In the genomic region with DNA sequence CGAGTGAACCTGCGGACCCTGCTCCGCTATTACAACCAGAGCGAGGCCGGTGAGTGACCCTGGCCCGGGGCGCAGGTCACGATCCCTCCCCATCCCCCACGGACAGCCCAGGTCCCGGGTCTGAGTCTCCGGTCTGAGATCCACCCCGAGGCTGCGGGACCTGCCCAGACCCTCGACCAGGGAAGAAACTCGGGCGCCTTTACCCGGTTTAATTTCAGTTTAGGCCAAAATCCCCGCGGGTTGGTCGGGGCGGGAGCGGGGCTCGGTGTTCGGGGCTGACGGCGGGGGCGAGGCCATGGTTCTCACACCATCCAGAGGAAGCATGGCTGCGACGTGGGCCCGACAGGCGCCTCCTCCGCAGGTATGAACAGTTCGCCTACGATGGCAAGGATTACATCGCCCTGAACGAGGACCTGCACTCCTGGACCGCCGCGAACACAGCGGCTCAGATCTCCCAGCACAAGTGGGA, we compare ENCODE assay signal across 9 cellular contexts. TPM values are rescaled to one million over a fixed set of nuclear protein-coding genes. Genes with fewer than 3 reads are reported as not detected.
DNase-seq lines count a peak whose midpoint lies in the region; ATAC-seq and TF ChIP-seq lines count a peak whose summit lies in the region.
"Had no signal": no experiment of that assay in that cellular context is flagged by ENCODE, and none has a peak within 500 bp of the region (broad histone marks: within the 10 kb centered on the region; RNA-seq: fewer than 3 reads in every experiment).

No MANE protein-coding gene starts in this region.

- POLR2A ChIA-PET in BJ (lab: Charles Lee): no interaction called here
- POLR2A ChIA-PET in activated CD4-positive, alpha-beta T cell treated with anti-CD3 and anti-CD28 coated beads, Interleukin-2, amount 10 ng/mL, durations not matched to agents 7 days and 5 days (lab: Charles Lee): no interaction called here

- H3K4me3 Mint-ChIP-seq in activated CD4-positive, alpha-beta T cell treated with anti-CD3 and anti-CD28 coated beads, Interleukin-2, amount 10 ng/mL, durations not matched to agents 7 days and 5 days: peak overlapping the region; percentile 89

- no peaks in the 10 kb centered on the region for H4K20me1 ChIP-seq in neural cell (ENCODE audit: insufficient read depth)

- H3K79me2 ChIP-seq in neural cell (replicated peaks; ENCODE audit: insufficient read depth, low read length): no peaks in the 10 kb centered on the region

- no peaks in the 10 kb centered on the region for H3K9me3 Mint-ChIP-seq in activated CD4-positive, alpha-beta T cell treated with anti-CD3 and anti-CD28 coated beads, Interleukin-2, amount 10 ng/mL, durations not matched to agents 7 days and 5 days

- H3K27ac Mint-ChIP-seq in activated CD4-positive, alpha-beta T cell treated with anti-CD3 and anti-CD28 coated beads, Interleukin-2, amount 10 ng/mL, durations not matched to agents 7 days and 5 days: no peak overlapping the region

- no peak overlapping the region for H3K4me2 ChIP-seq in neural cell (ENCODE audit: low read length)

- H3K36me3 Mint-ChIP-seq in activated CD4-positive, alpha-beta T cell treated with anti-CD3 and anti-CD28 coated beads, Interleukin-2, amount 10 ng/mL, durations not matched to agents 7 days and 5 days (ENCODE audit: low read depth): no peaks in the 10 kb centered on the region

- no peak for TF ChIP-seq RAD21 in neural cell (conservative IDR thresholded peaks at IDR 0.05)

- H3K4me1 Mint-ChIP-seq in activated CD4-positive, alpha-beta T cell treated with anti-CD3 and anti-CD28 coated beads, Interleukin-2, amount 10 ng/mL, durations not matched to agents 7 days and 5 days: peaks cover 15% of the 10 kb centered on the region

- ATAC-seq in HG02870 (IDR thresholded peaks at IDR 0.05; ENCODE audit: unreplicated experiment): peak; percentile 12

- H3K9ac ChIP-seq in neural cell (ENCODE audit: low read length): peak overlapping the region; percentile 69

- H3K4me3 ChIP-seq in BJ (ENCODE audit: low read depth, low read length) (peak overlapping the region; percentile 72), esophagus (ENCODE audit: low read depth in 1 of 2, low read length in 2 of 2) (peak overlapping the region; percentile 62 to 87), neural cell (ENCODE audit: low read length) (peak overlapping the region; percentile 87), urinary bladder (ENCODE audit: low read depth, low read length) (peak overlapping the region; percentile 74)

- H2AFZ ChIP-seq in neural cell (ENCODE audit: low read depth, low read length): peak overlapping the region; percentile 73

- CTCF ChIA-PET in BJ (lab: Yijun Ruan, JAX): interaction anchor here (1.0 kb wide), 2 partner anchors 11 to 41 kb away, joined by 3 to 4 read pairs; no protein-coding TSS in a partner anchor
- CTCF ChIA-PET in activated CD4-positive, alpha-beta T cell treated with anti-CD3 and anti-CD28 coated beads, Interleukin-2, amount 10 ng/mL, durations not matched to agents 7 days and 5 days (lab: Charles Lee): no interaction called here

- H3K27ac ChIP-seq in esophagus (ENCODE audit: low read depth in 2 of 2, low read length in 1 of 2): peak overlapping the region in 1 of 2 donors; percentile 59
- H3K27ac ChIP-seq in neural cell (ENCODE audit: low read length): no peak overlapping the region
- no peak overlapping the region for H3K27ac ChIP-seq in urinary bladder (ENCODE audit: low read depth)
- H3K27ac ChIP-seq: epithelial cell of prostate had no signal

- H3K4me1 ChIP-seq in esophagus (ENCODE audit: control insufficient read depth in 2 of 2, insufficient read depth in 2 of 2, low read length in 1 of 2): peaks cover 3 to 4% of the 10 kb centered on the region in 2 donors
- H3K4me1 ChIP-seq in urinary bladder (ENCODE audit: insufficient read depth): no peaks in the 10 kb centered on the region

- H3K9me3 ChIP-seq in esophagus (ENCODE audit: control insufficient read depth in 2 of 2, insufficient read depth in 1 of 2, low read depth in 1 of 2, low read length in 1 of 2) (no peaks in the 10 kb centered on the region), neural cell (ENCODE audit: low read length) (no peaks in the 10 kb centered on the region)

- H3K9me2 ChIP-seq in neural cell (ENCODE audit: insufficient read depth, low read length): no peaks in the 10 kb centered on the region

- no peaks in the 10 kb centered on the region for H3K27me3 ChIP-seq in BJ (ENCODE audit: control insufficient read depth, insufficient read depth, low read length)
- no peaks in the 10 kb centered on the region for H3K27me3 ChIP-seq in esophagus (ENCODE audit: control insufficient read depth in 1 of 2, insufficient read depth in 2 of 2, low read length in 2 of 2)
- peaks cover 4% of the 10 kb centered on the region for H3K27me3 ChIP-seq in neural cell (ENCODE audit: insufficient read depth, low read depth, low read length)

- TF ChIP-seq CTCF in BJ (IDR thresholded peaks at IDR 0.05; ENCODE audit: insufficient read depth, low read depth, low read length) (no peak), neural cell (IDR thresholded peaks at IDR 0.05; ENCODE audit: poor library complexity, severe bottlenecking) (peak; percentile 6)

- TF ChIP-seq EP300 in neural cell (conservative IDR thresholded peaks at IDR 0.05; ENCODE audit: poor library complexity, severe bottlenecking): no peak

- WGBS in esophagus, 2 donors: 12% methylated on average over 40 of the region's 40 CpGs
- WGBS in urinary bladder: 8% methylated on average over 40 of the region's 40 CpGs

- peaks cover 23% of the 10 kb centered on the region for H3K27me3 Mint-ChIP-seq in activated CD4-positive, alpha-beta T cell treated with anti-CD3 and anti-CD28 coated beads, Interleukin-2, amount 10 ng/mL, durations not matched to agents 7 days and 5 days

- H3K36me3 ChIP-seq in BJ (ENCODE audit: control insufficient read depth, insufficient read depth, low read length): peaks cover 4% of the 10 kb centered on the region
- no peaks in the 10 kb centered on the region for H3K36me3 ChIP-seq in esophagus (ENCODE audit: control insufficient read depth in 2 of 2, insufficient read depth in 2 of 2, low read length in 1 of 2)
- no peaks in the 10 kb centered on the region for H3K36me3 ChIP-seq in neural cell (ENCODE audit: insufficient read depth, low read length)
- no peaks in the 10 kb centered on the region for H3K36me3 ChIP-seq in urinary bladder (ENCODE audit: insufficient read depth)

- no peaks in the 10 kb centered on the region for H3F3A ChIP-seq in neural cell (ENCODE audit: insufficient read depth, low read length, poor library complexity, severe bottlenecking)

- DNase-seq in BJ (ENCODE audit: low read depth) (no peak), NCI-H345 (lab: John Stamatoyannopoulos, UW) (no peak), ureter (ENCODE audit: low spot score) (no peak)
- DNase-seq in activated CD4-positive, alpha-beta T cell treated with anti-CD3 and anti-CD28 coated beads, Interleukin-2, amount 10 ng/mL, durations not matched to agents 7 days and 5 days: peak; percentile 36

TF ChIP-seq in neural cell, 6 proteins besides CTCF, POLR2A, EP300 and RAD21:
- TF ChIP-seq TAF1 (IDR thresholded peaks at IDR 0.05; ENCODE audit: low read depth) (no peak), EZH2 (IDR thresholded peaks at IDR 0.05; ENCODE audit: borderline replicate concordance, insufficient read depth, low read length, poor library complexity, severe bottlenecking) (no peak), SMC3 (conservative IDR thresholded peaks at IDR 0.05; ENCODE audit: poor library complexity) (no peak), MXI1 (conservative IDR thresholded peaks at IDR 0.05; ENCODE audit: poor library complexity, severe bottlenecking) (no peak), POLR2AphosphoS5 (IDR thresholded peaks at IDR 0.05) (no peak)
- TF ChIP-seq, protein P1, sequence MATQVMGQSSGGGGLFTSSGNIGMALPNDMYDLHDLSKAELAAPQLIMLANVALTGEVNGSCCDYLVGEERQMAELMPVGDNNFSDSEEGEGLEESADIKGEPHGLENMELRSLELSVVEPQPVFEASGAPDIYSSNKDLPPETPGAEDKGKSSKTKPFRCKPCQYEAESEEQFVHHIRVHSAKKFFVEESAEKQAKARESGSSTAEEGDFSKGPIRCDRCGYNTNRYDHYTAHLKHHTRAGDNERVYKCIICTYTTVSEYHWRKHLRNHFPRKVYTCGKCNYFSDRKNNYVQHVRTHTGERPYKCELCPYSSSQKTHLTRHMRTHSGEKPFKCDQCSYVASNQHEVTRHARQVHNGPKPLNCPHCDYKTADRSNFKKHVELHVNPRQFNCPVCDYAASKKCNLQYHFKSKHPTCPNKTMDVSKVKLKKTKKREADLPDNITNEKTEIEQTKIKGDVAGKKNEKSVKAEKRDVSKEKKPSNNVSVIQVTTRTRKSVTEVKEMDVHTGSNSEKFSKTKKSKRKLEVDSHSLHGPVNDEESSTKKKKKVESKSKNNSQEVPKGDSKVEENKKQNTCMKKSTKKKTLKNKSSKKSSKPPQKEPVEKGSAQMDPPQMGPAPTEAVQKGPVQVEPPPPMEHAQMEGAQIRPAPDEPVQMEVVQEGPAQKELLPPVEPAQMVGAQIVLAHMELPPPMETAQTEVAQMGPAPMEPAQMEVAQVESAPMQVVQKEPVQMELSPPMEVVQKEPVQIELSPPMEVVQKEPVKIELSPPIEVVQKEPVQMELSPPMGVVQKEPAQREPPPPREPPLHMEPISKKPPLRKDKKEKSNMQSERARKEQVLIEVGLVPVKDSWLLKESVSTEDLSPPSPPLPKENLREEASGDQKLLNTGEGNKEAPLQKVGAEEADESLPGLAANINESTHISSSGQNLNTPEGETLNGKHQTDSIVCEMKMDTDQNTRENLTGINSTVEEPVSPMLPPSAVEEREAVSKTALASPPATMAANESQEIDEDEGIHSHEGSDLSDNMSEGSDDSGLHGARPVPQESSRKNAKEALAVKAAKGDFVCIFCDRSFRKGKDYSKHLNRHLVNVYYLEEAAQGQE (IDR thresholded peaks at IDR 0.05; ENCODE audit: borderline replicate concordance): no peak

RNA-seq across cellular contexts. Expression of a gene that starts 46.9 kb away (rescaled TPM):
- 31.8 and 41.8 TPM in 2 replicates for polyA plus RNA-seq in BJ (2011; rRNA removed)
- polyA minus RNA-seq in BJ (2011; rRNA and poly(A)+ RNA removed): 23.9 and 29.8 TPM in 2 replicates
- total RNA-seq in activated CD4-positive, alpha-beta T cell treated with anti-CD3 and anti-CD28 coated beads, Interleukin-2, amount 10 ng/mL, durations not matched to agents 7 days and 5 days: 10 to 100 TPM; 84.6 to 88.3 TPM
- polyA plus RNA-seq in esophagus: 10 to 100 TPM; 33.3 to 40.2 TPM
- polyA plus RNA-seq in neural cell: 23.5 and 25.9 TPM in 2 replicates
- polyA minus RNA-seq in neural cell: 41.4 and 46.0 TPM in 2 replicates
- total RNA-seq in urinary bladder: 13.6 TPM
- polyA plus RNA-seq in urinary bladder: 35.8 TPM
- total RNA-seq in ureter: 61.4 TPM
